ENCODE assay signal across 8 cellular contexts in genomic region chr19:21328885-21329605, GRCh38. TPM values are rescaled to one million over a fixed set of nuclear protein-coding genes. Genes with fewer than 3 reads are reported as not detected.
A peak's percentile ranks its signal among the peaks of the same experiment; 100 is the strongest.
DNase-seq lines count a peak whose midpoint lies in the region; ATAC-seq and TF ChIP-seq lines count a peak whose summit lies in the region.

TSS of gene ZNF708 (minus strand) at chr19:21329410. CDS start at chr19:21329212, 198 bp downstream.

- H3K27me3 ChIP-seq in heart right ventricle (no peaks in the 10 kb centered on the region), upper lobe of right lung (no peaks in the 10 kb centered on the region)

- peaks cover 30% of the 10 kb centered on the region for H3K36me3 Mint-ChIP-seq in T-cell

- ATAC-seq in HG02759 (IDR thresholded peaks at IDR 0.05; ENCODE audit: unreplicated experiment) = peak; percentile 99
- ATAC-seq in T-cell (replicated peaks in 1 of 4) = peak; percentile 93 to 98 (median 97)
- ATAC-seq in heart right ventricle = peak; percentile 100
- ATAC-seq in upper lobe of right lung = peak; percentile 100

- 0% methylated on average over 32 of the region's 32 CpGs for WGBS in adipose tissue, 3 donors
- WGBS in heart right ventricle, 2 donors = 0% methylated on average over 32 of the region's 32 CpGs

- peak within 1 kb of the TSS; percentile 67 for H3K4me3 ChIP-seq in GM12864 (ENCODE audit: low read depth, low read length)
- H3K4me3 ChIP-seq in heart right ventricle = peak within 1 kb of the TSS; percentile 63 to 91 (median 82)
- H3K4me3 ChIP-seq in upper lobe of right lung = peak within 1 kb of the TSS; percentile 64

- H3K4me3 Mint-ChIP-seq in T-cell = peak within 1 kb of the TSS; percentile 98 to 99 (median 99)

- intact Hi-C loops in heart right ventricle (cut with DNase I) = loop anchor here in 3 of 10 donors (2.0 kb wide), 2 partner anchors 30 to 68 kb away; partner anchors contain the start of genes ZNF738 (in 2 of the 3) and ZNF493 (in 1 of the 3)
- intact Hi-C loops in posterior vena cava (cut with DNase I) = no loop called here
- intact Hi-C loops in upper lobe of right lung (cut with DNase I) = no loop called here

- no peak for TF ChIP-seq CTCF in GM12864 (IDR thresholded peaks at IDR 0.05; ENCODE audit: low read depth, low read length, missing control alignments)
- TF ChIP-seq CTCF in heart right ventricle (IDR thresholded peaks at IDR 0.05) = no peak
- no peak for TF ChIP-seq CTCF in upper lobe of right lung (IDR thresholded peaks at IDR 0.05)

- peaks cover 0 to 23% (median 19%) of the 10 kb centered on the region in 9 donors for H3K4me1 ChIP-seq in heart right ventricle
- peaks cover 4% of the 10 kb centered on the region for H3K4me1 ChIP-seq in upper lobe of right lung

- H3K36me3 ChIP-seq in heart right ventricle = peaks cover 0 to 29% (median 13%) of the 10 kb centered on the region in 9 donors
- peaks cover 8% of the 10 kb centered on the region for H3K36me3 ChIP-seq in upper lobe of right lung

- H3K9me3 ChIP-seq in heart right ventricle (peaks cover 0 to 25% (median 0%) of the 10 kb centered on the region in 11 donors), upper lobe of right lung (no peaks in the 10 kb centered on the region)

- H3K9me3 Mint-ChIP-seq in T-cell = peaks cover 0 to 13% (median 6%) of the 10 kb centered on the region in 3 donors

- H3K27me3 Mint-ChIP-seq in T-cell = no peaks in the 10 kb centered on the region

- H3K27ac ChIP-seq in adipose tissue (ENCODE audit: low read depth, low read length) (peak within 1 kb of the TSS; percentile 56), heart right ventricle (peak within 1 kb of the TSS; percentile 90 to 99 (median 97)), upper lobe of right lung (peak within 1 kb of the TSS; percentile 94)

- CTCF ChIA-PET in T-cell (lab: Charles Lee) = interaction anchor here in 1 of 2 donors (1.1 to 1.5 kb wide), 3 partner anchors 30 to 187 kb away, joined by 3 to 6 read pairs (median 6); partner anchors contain the start of genes ZNF431 and ZNF738

- POLR2A ChIA-PET in T-cell (lab: Charles Lee) = interaction anchor here (0.5 to 2.0 kb wide), 8 partner anchors 30 to 406 kb away, joined by 3 to 14 read pairs (median 4); partner anchors contain the start of genes ZNF493 (in 2 of the 2), ZNF431 (in 1 of the 2), ZNF738 (in 1 of the 2) and ZNF85 (in 1 of the 2)

- peaks cover 43 to 51% (median 44%) of the 10 kb centered on the region in 3 donors for H3K4me1 Mint-ChIP-seq in T-cell

- H3K27ac Mint-ChIP-seq in T-cell = peak within 1 kb of the TSS; percentile 99 to 100

- DNase-seq in GM12864 (ENCODE audit: low read depth) (peak; percentile 87), NCI-H1417 treated with DMSO at 0.1 percent for 48 hours (lab: John Stamatoyannopoulos, UW) (peak; percentile 77), T-cell (peak; percentile 50 to 77 (median 62)), heart right ventricle (peak; percentile 85 to 93), posterior vena cava (ENCODE audit: low spot score) (peak; percentile 96), upper lobe of right lung (peak; percentile 92)

RNA-seq across cellular contexts. Expression of gene ZNF708, which starts in this region (rescaled TPM):
- 10 to 100 TPM; 17.5 to 41.1 (median 33.1) TPM for total RNA-seq in T-cell
- polyA plus RNA-seq in adipose tissue = 1 to 10 TPM; 1.5 to 2.7 (median 2.3) TPM
- 1 to 10 TPM; 4.1 to 5.7 (median 4.9) TPM for total RNA-seq in heart right ventricle
- polyA plus RNA-seq in heart right ventricle = 1 to 10 TPM; 1.8 to 6.2 TPM
- 10 to 100 TPM; 14.1 to 14.9 TPM for total RNA-seq in posterior vena cava
- total RNA-seq in upper lobe of right lung = 14.7 TPM

Comparison
In these comparisons a context has a peak if more than half of its experiments do, and no peak if none do; other contexts are left out.
1. Peak in every context shown above with its lines: DNase-seq, ATAC-seq, H3K4me3 ChIP-seq and H3K27ac ChIP-seq.